21 cellular contexts compared by ENCODE assay signal in the genomic region with DNA sequence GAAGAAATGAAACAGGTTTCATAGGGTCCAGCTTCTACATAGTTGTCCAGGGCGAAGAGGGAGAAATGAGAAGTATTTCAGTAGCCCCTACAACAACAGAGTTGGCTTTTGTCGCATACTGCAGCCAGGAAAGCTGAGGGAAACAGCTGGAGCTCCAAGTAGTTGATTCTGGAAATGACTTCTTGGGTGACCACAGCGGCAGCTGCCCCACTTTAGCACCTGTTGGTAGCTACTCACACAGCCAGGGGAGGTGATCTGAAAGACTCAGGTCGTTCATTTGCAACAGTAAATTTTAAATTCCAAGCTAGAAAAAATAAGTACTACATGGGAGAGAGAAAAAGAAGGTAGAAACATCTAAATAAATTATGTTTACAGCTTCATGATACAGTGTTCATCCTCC. TPM values are rescaled to one million over a fixed set of nuclear protein-coding genes. Genes with fewer than 3 reads are reported as not detected.
DNase-seq lines count a peak whose midpoint lies in the region; ATAC-seq, FAIRE-seq and TF ChIP-seq lines count a peak whose summit lies in the region.
"Had no signal": no experiment of that assay in that cellular context is flagged by ENCODE, and none has a peak within 500 bp of the region (broad histone marks: within the 10 kb centered on the region; RNA-seq: fewer than 3 reads in every experiment).

No MANE protein-coding gene starts in this region.

- POLR2A ChIA-PET in GM12878 (lab: Charles Lee) = no interaction called here

- TF ChIP-seq POLR2A in GM12878 (IDR thresholded peaks at IDR 0.05; ENCODE audit: low read depth, low read length) = no peak

- WGBS in GM12878 (ENCODE audit: insufficient coverage, insufficient replicate concordance, low lambda C conversion rate, missing lambda C conversion rate) = 37% methylated on average over 4 of the region's 4 CpGs

- no peak overlapping the region for H3K27ac ChIP-seq in GM12878 (ENCODE audit: control insufficient read depth, insufficient read depth)
- H3K27ac ChIP-seq: ascending aorta, coronary artery, epithelial cell of prostate, PC-9, thyroid gland had no signal

- SMC1A ChIA-PET in GM12878 (lab: Charles Lee; ENCODE audit: uncharacterized antibody, unreplicated experiment) = interaction anchor here (0.9 to 7.2 kb wide), 7 partner anchors 11 to 55 kb away, joined by 3 to 69 read pairs (median 3); no protein-coding TSS in a partner anchor

- no peaks in the 10 kb centered on the region for H3K27me3 Mint-ChIP-seq in T-helper 2 cell treated with Interferon-gamma antibody and Interleukin-4, amounts not matched to agents 5 μg/mL and 100 μg/mL, for 36 hours (ENCODE audit: low read depth)
- no peaks in the 10 kb centered on the region for H3K27me3 Mint-ChIP-seq in neural crest cell (ENCODE audit: low read depth)

- H2AFZ ChIP-seq in Loucy (ENCODE audit: low read length) = no peak overlapping the region
- no peak overlapping the region for H2AFZ ChIP-seq in GM12878 (ENCODE audit: control insufficient read depth, low read depth, low read length)
- H2AFZ ChIP-seq: PC-9 had no signal

- H3K9me2 ChIP-seq in Loucy (replicated peaks; ENCODE audit: low read depth, low read length) = no peaks in the 10 kb centered on the region

- intact Hi-C loops in GM12878 (cut with micrococcal nuclease; ENCODE audit: unreplicated experiment) = loop anchor here (5.0 kb wide), 2 partner anchors 236 to 334 kb away; a partner anchor contains a TSS

- BruUV-seq in GM12878 (replicated peaks; lab: Mats Ljungman, UMichigan) = no TSS peak

- H3K4me1 Mint-ChIP-seq in T-helper 2 cell treated with Interferon-gamma antibody and Interleukin-4, amounts not matched to agents 5 μg/mL and 100 μg/mL, for 36 hours (ENCODE audit: low read depth) = peaks cover 60% of the 10 kb centered on the region
- peaks cover 24% of the 10 kb centered on the region for H3K4me1 Mint-ChIP-seq in neural crest cell

- H3K4me3 ChIP-seq in Loucy (ENCODE audit: low read length, poor library complexity, severe bottlenecking) (peak overlapping the region; percentile 96), GM12878 (0 out of 2 replicates have a peak overlapping the region, but pooled peaks have one; percentile 80)
- H3K4me3 ChIP-seq: PC-9, right lobe of liver, thyroid gland had no signal

- H3K36me3 ChIP-seq in Loucy (ENCODE audit: insufficient read depth, low read length) (no peaks in the 10 kb centered on the region), GM12878 (ENCODE audit: control insufficient read depth in 2 of 2, insufficient read depth in 2 of 2, low read length in 1 of 2) (peaks cover 0 to 4% of the 10 kb centered on the region in 2 experiments; a peak in 2 of 4 replicates)
- H3K36me3 ChIP-seq: ascending aorta, gastrocnemius medialis, right lobe of liver had no signal

- RAD21 ChIA-PET in GM12878 (lab: Charles Lee; ENCODE audit: unreplicated experiment) = interaction anchor here (0.9 to 3.8 kb wide), 2 partner anchors 18 to 114 kb away, joined by 3 to 24 read pairs; no protein-coding TSS in a partner anchor

- H3K27me3 ChIP-seq in Loucy (ENCODE audit: insufficient read depth, low read length, poor library complexity, severe bottlenecking) (no peaks in the 10 kb centered on the region), GM12878 (replicated peaks in 1 of 2; ENCODE audit: control insufficient read depth in 2 of 2, insufficient read depth in 2 of 2, low read length in 1 of 2) (no peaks in the 10 kb centered on the region)
- H3K27me3 ChIP-seq: ascending aorta, gastrocnemius medialis, right lobe of liver, thyroid gland had no signal

- no peak for TF ChIP-seq RAD21 in GM12878 (IDR thresholded peaks at IDR 0.05; ENCODE audit: insufficient read depth, low read depth, low read length)

- peaks cover 7% of the 10 kb centered on the region for H3F3A ChIP-seq in Loucy (ENCODE audit: low read depth)

- H3K36me3 Mint-ChIP-seq in T-helper 2 cell treated with Interferon-gamma antibody and Interleukin-4, amounts not matched to agents 5 μg/mL and 100 μg/mL, for 36 hours (ENCODE audit: low read depth) = peaks cover 36% of the 10 kb centered on the region
- no peaks in the 10 kb centered on the region for H3K36me3 Mint-ChIP-seq in neural crest cell (ENCODE audit: low read depth)

- DNase-seq in T-helper 2 cell treated with Interferon-gamma antibody and Interleukin-4, amounts not matched to agents 5 μg/mL and 100 μg/mL, for 36 hours (ENCODE audit: low spot score) = no peak
- no peak for DNase-seq in T-helper 2 cell
- DNase-seq in GM12878 (ENCODE audit: low read depth, low spot score) = no peak
- no peak for DNase-seq in neural crest cell (ENCODE audit: low read depth, low spot score)
- DNase-seq in COLO829 (ENCODE audit: low spot score) = no peak
- DNase-seq: 8988T, gastrocnemius medialis, lower lobe of right lung, NCI-H1694 treated with DMSO at 0.1 percent for 48 hours, nucleus accumbens, PC-9, right lobe of liver, thyroid gland had no signal

- ATAC-seq in GM12878 = no peak
- ATAC-seq in GM18520 (IDR thresholded peaks at IDR 0.05; ENCODE audit: unreplicated experiment) = no peak
- no peak for ATAC-seq in GM18502 (IDR thresholded peaks at IDR 0.05; ENCODE audit: poor library complexity, unreplicated experiment)
- ATAC-seq: gastrocnemius medialis, lower lobe of right lung, right lobe of liver, SK-N-SH treated with all-trans-retinoic acid at 6 μM for 48 hours had no signal

- no peak for FAIRE-seq in GM12878 (lab: Jason Lieb, UNC)

- H3K9ac ChIP-seq in Loucy (ENCODE audit: low read depth, low read length, poor library complexity, severe bottlenecking) (peak overlapping the region; percentile 17), GM12878 (ENCODE audit: control insufficient read depth, insufficient read depth, low read length) (no peak overlapping the region)

- CTCF ChIA-PET in GM12878 (lab: Yijun Ruan, JAX) = interaction anchor here (0.7 to 1.8 kb wide), 4 partner anchors 19 to 47 kb away, joined by 3 to 6 read pairs (median 4); no protein-coding TSS in a partner anchor

- H3K27ac Mint-ChIP-seq in T-helper 2 cell treated with Interferon-gamma antibody and Interleukin-4, amounts not matched to agents 5 μg/mL and 100 μg/mL, for 36 hours = peak overlapping the region; percentile 43
- no peak overlapping the region for H3K27ac Mint-ChIP-seq in neural crest cell (ENCODE audit: unreplicated experiment)

- H4K20me1 ChIP-seq in Loucy (ENCODE audit: insufficient read depth, low read length, poor library complexity, severe bottlenecking) = peaks cover 27% of the 10 kb centered on the region
- no peaks in the 10 kb centered on the region for H4K20me1 ChIP-seq in GM12878 (ENCODE audit: control insufficient read depth, insufficient read depth)

- H3K4me2 ChIP-seq in Loucy (ENCODE audit: low read depth, low read length, poor library complexity, severe bottlenecking) = peak overlapping the region; percentile 87
- H3K4me2 ChIP-seq in GM12878 (ENCODE audit: control insufficient read depth, insufficient read depth) = peak overlapping the region; percentile 21; the same call in 1 of the 2 replicates

- H3K4me3 Mint-ChIP-seq in T-helper 2 cell treated with Interferon-gamma antibody and Interleukin-4, amounts not matched to agents 5 μg/mL and 100 μg/mL, for 36 hours = peak overlapping the region; percentile 65
- peak overlapping the region; percentile 83 for H3K4me3 Mint-ChIP-seq in neural crest cell

- TF ChIP-seq EP300 in GM12878 (IDR thresholded peaks at IDR 0.05; ENCODE audit: borderline replicate concordance in 1 of 2, control insufficient read depth in 1 of 2, low read depth in 2 of 2, low read length in 2 of 2) = no peak

- in situ Hi-C loops in GM12878 (cut with MboI) = no loop called here

- H3K9me3 Mint-ChIP-seq in T-helper 2 cell treated with Interferon-gamma antibody and Interleukin-4, amounts not matched to agents 5 μg/mL and 100 μg/mL, for 36 hours = no peaks in the 10 kb centered on the region
- no peaks in the 10 kb centered on the region for H3K9me3 Mint-ChIP-seq in neural crest cell
- H3K9me3 Mint-ChIP-seq: CD14-positive monocyte had no signal

- TF ChIP-seq CTCF in Loucy (conservative IDR thresholded peaks at IDR 0.05; ENCODE audit: low read length) (no peak), GM12878 (IDR thresholded peaks at IDR 0.05 in 2 of 3, conservative IDR thresholded peaks at IDR 0.05 in 1 of 3; ENCODE audit: control insufficient read depth in 2 of 3, extremely low read depth in 1 of 3, insufficient read depth in 1 of 3, low read depth in 3 of 3, low read length in 3 of 3) (no peak), neural crest cell (conservative IDR thresholded peaks at IDR 0.05) (no peak)

- no peaks in the 10 kb centered on the region for H3K9me3 ChIP-seq in Loucy (ENCODE audit: insufficient read depth, low read depth, low read length)
- H3K9me3 ChIP-seq in GM12878 (replicated peaks; ENCODE audit: control insufficient read depth, insufficient read depth, low read length) = no peaks in the 10 kb centered on the region
- H3K9me3 ChIP-seq: ascending aorta, gastrocnemius medialis, lower lobe of right lung, right lobe of liver, thyroid gland had no signal

- H3K4me1 ChIP-seq in Loucy (ENCODE audit: insufficient read depth, low read length, poor library complexity, severe bottlenecking) (peaks cover 48% of the 10 kb centered on the region), GM12878 (ENCODE audit: control insufficient read depth, insufficient read depth, low read length) (peaks cover 26% of the 10 kb centered on the region)

- H3K79me2 ChIP-seq in Loucy (ENCODE audit: insufficient read depth, low read length) (peaks cover 16% of the 10 kb centered on the region), GM12878 (ENCODE audit: control insufficient read depth, insufficient read depth, low read length) (peaks cover 52% of the 10 kb centered on the region)

RNA-seq across cellular contexts. Expression of a gene that starts 2.3 kb away (rescaled TPM):
- 48.0 and 48.8 TPM in 2 replicates for total RNA-seq in GM12878 (2013; cell fraction: nucleolus; rRNA removed)
- total RNA-seq in GM12878 (2014; rRNA removed) = 19.7 and 19.9 TPM in 2 replicates
- total RNA-seq in GM12878 (2014; rRNA removed; fragmentation: Illumina TruSeq; extraction: Trizol) = 24.6 and 26.2 TPM in 2 replicates
- 25.6 and 25.9 TPM in 2 replicates for total RNA-seq in GM12878 (2021)
- 5.3 TPM for polyA plus RNA-seq in GM12878 (2011; ENCODE audit: low read depth)
- polyA plus RNA-seq in GM12878 (2011; rRNA removed) = 10.2 and 14.3 TPM in 2 replicates
- 4.2 and 4.8 TPM in 2 replicates for polyA plus RNA-seq in GM12878 (2011; cell fraction: cytosol; rRNA removed)
- polyA plus RNA-seq in GM12878 (2011; cell fraction: nucleus; rRNA removed) = 27.7 and 42.3 TPM in 2 replicates
- 9.3 and 10.0 TPM in 2 replicates for polyA plus RNA-seq in GM12878 (2012)
- polyA plus RNA-seq in GM12878 (2014; fragmentation: Illumina TruSeq; extraction: Trizol) = 30.8 and 35.5 TPM in 2 replicates
- polyA plus RNA-seq in GM12878 (2014; fragmentation: Nextera tagmentation; extraction: Ambion mirVana) = 1 to 10 TPM; 5.8 to 7.1 TPM
- 23.1 and 26.5 TPM in 2 replicates for polyA plus RNA-seq in GM12878 (2014; rRNA removed)
- polyA plus RNA-seq in GM12878 (2016; fragmentation: Nextera tagmentation; extraction: Ambion mirVana) = 10 to 100 TPM; 16.4 to 17.0 TPM
- 11.3 and 13.5 TPM in 2 replicates for polyA minus RNA-seq in GM12878 (2011; rRNA and poly(A)+ RNA removed)
- 5.7 and 9.2 TPM in 2 replicates for polyA minus RNA-seq in GM12878 (2011; cell fraction: cytosol; rRNA and poly(A)+ RNA removed)
- 14.5 and 22.4 TPM in 2 replicates for polyA minus RNA-seq in GM12878 (2011; cell fraction: nucleus; rRNA and poly(A)+ RNA removed)
- 19.7 and 20.9 TPM in 2 replicates for total RNA-seq in neural crest cell

RNA-seq across cellular contexts. Expression of a gene that starts 2.5 kb away (rescaled TPM):
- 8.5 and 9.6 TPM in 2 replicates for total RNA-seq in GM12878 (2013; cell fraction: nucleolus; rRNA removed)
- total RNA-seq in GM12878 (2014; rRNA removed) (24.8 and 25.8 TPM in 2 replicates), GM12878 (2014; rRNA removed; fragmentation: Illumina TruSeq; extraction: Trizol) (29.8 and 30.1 TPM in 2 replicates), GM12878 (2021) (23.2 and 23.7 TPM in 2 replicates), neural crest cell (19.2 and 19.5 TPM in 2 replicates)
- polyA plus RNA-seq in GM12878 (2011; ENCODE audit: low read depth) = 9.8 TPM
- polyA plus RNA-seq in GM12878 (2011; rRNA removed) (44.0 and 57.2 TPM in 2 replicates), GM12878 (2014; fragmentation: Illumina TruSeq; extraction: Trizol) (42.4 and 53.5 TPM in 2 replicates), GM12878 (2014; fragmentation: Nextera tagmentation; extraction: Ambion mirVana) (10 to 100 TPM; 23.7 to 24.0 TPM), GM12878 (2014; rRNA removed) (30.4 and 41.1 TPM in 2 replicates), GM12878 (2016; fragmentation: Nextera tagmentation; extraction: Ambion mirVana) (10 to 100 TPM; 54.0 to 55.1 TPM)
- polyA plus RNA-seq in GM12878 (2011; cell fraction: cytosol; rRNA removed) = 19.5 and 20.2 TPM in 2 replicates
- polyA plus RNA-seq in GM12878 (2011; cell fraction: nucleus; rRNA removed) = 17.6 and 22.8 TPM in 2 replicates
- polyA plus RNA-seq in GM12878 (2012) = 17.4 and 20.0 TPM in 2 replicates
- polyA minus RNA-seq in GM12878 (2011; rRNA and poly(A)+ RNA removed) = 11.6 and 14.5 TPM in 2 replicates
- 6.8 and 7.2 TPM in 2 replicates for polyA minus RNA-seq in GM12878 (2011; cell fraction: cytosol; rRNA and poly(A)+ RNA removed)
- 5.6 and 8.3 TPM in 2 replicates for polyA minus RNA-seq in GM12878 (2011; cell fraction: nucleus; rRNA and poly(A)+ RNA removed)
